14 cellular contexts compared by ENCODE assay signal in genomic region chr14:104353921-104354701, GRCh38.
DNase-seq lines count a peak whose midpoint lies in the region; ATAC-seq and TF ChIP-seq lines count a peak whose summit lies in the region.
"Had no signal": no experiment of that assay in that cellular context is flagged by ENCODE, and none has a peak within 500 bp of the region (broad histone marks: within the 10 kb centered on the region; RNA-seq: fewer than 3 reads in every experiment).

No MANE protein-coding gene starts in this region.

- H3K36me3 Mint-ChIP-seq in activated CD8-positive, alpha-beta memory T cell treated with anti-CD3 and anti-CD28 coated beads, Interleukin-2, amount 10 ng/mL, durations not matched to agents 7 days and 5 days = no peaks in the 10 kb centered on the region
- H3K36me3 Mint-ChIP-seq in MCF 10A (ENCODE audit: insufficient read depth, unreplicated experiment) = peaks cover 4% of the 10 kb centered on the region

- no peaks in the 10 kb centered on the region for H3K9me3 Mint-ChIP-seq in activated CD8-positive, alpha-beta memory T cell treated with anti-CD3 and anti-CD28 coated beads, Interleukin-2, amount 10 ng/mL, durations not matched to agents 7 days and 5 days (ENCODE audit: low read depth)
- H3K9me3 Mint-ChIP-seq in MCF 10A (ENCODE audit: unreplicated experiment) = no peaks in the 10 kb centered on the region
- H3K9me3 Mint-ChIP-seq: dendritic cell treated with granulocyte-macrophage colony-stimulating factor and Interleukin-4, amounts not matched to agents 40 ng/mL and 50 ng/mL, for 4 days had no signal

- CTCF ChIA-PET in activated CD8-positive, alpha-beta memory T cell treated with anti-CD3 and anti-CD28 coated beads, Interleukin-2, amount 10 ng/mL, durations not matched to agents 7 days and 5 days (lab: Charles Lee) = no interaction called here
- CTCF ChIA-PET in MCF 10A (lab: Yijun Ruan, JAX) = interaction anchor here (0.9 kb wide), 1 partner anchor 210 kb away, joined by 3 read pairs; no protein-coding TSS in a partner anchor

- H3K4me3 ChIP-seq in lower lobe of right lung = no peak overlapping the region
- H3K4me3 ChIP-seq in tibial artery = no peak overlapping the region
- H3K4me3 ChIP-seq: ascending aorta, MG63 had no signal

- peaks cover 3% of the 10 kb centered on the region for H3K27me3 Mint-ChIP-seq in activated CD8-positive, alpha-beta memory T cell treated with anti-CD3 and anti-CD28 coated beads, Interleukin-2, amount 10 ng/mL, durations not matched to agents 7 days and 5 days
- H3K27me3 Mint-ChIP-seq in MCF 10A (ENCODE audit: insufficient read depth, unreplicated experiment) = peaks cover 9% of the 10 kb centered on the region
- H3K27me3 Mint-ChIP-seq: dendritic cell treated with granulocyte-macrophage colony-stimulating factor and Interleukin-4, amounts not matched to agents 40 ng/mL and 50 ng/mL, for 4 days had no signal

- H3K4me1 ChIP-seq in lower lobe of right lung (peaks cover 7% of the 10 kb centered on the region), tibial artery (no peaks in the 10 kb centered on the region)
- H3K4me1 ChIP-seq: ascending aorta had no signal

- intact Hi-C loops in lower lobe of right lung (cut with DNase I) = no loop called here
- intact Hi-C loops in tibial artery (cut with DNase I; ENCODE audit: low total_unique reads) = no loop called here
- intact Hi-C loops in MCF 10A (cut with micrococcal nuclease) = no loop called here

- TF ChIP-seq CTCF in lower lobe of right lung (IDR thresholded peaks at IDR 0.05) (no peak), tibial artery (IDR thresholded peaks at IDR 0.05) (no peak), GM13976 (IDR thresholded peaks at IDR 0.05; ENCODE audit: borderline replicate concordance, control extremely low read depth, extremely low read depth, insufficient read depth, missing control alignments) (no peak), MCF 10A (IDR thresholded peaks at IDR 0.05; ENCODE audit: unreplicated experiment) (no peak)

- H3K4me3 Mint-ChIP-seq in activated CD8-positive, alpha-beta memory T cell treated with anti-CD3 and anti-CD28 coated beads, Interleukin-2, amount 10 ng/mL, durations not matched to agents 7 days and 5 days = no peak overlapping the region
- no peak overlapping the region for H3K4me3 Mint-ChIP-seq in MCF 10A (ENCODE audit: unreplicated experiment)
- H3K4me3 Mint-ChIP-seq: dendritic cell treated with granulocyte-macrophage colony-stimulating factor and Interleukin-4, amounts not matched to agents 40 ng/mL and 50 ng/mL, for 4 days had no signal

- POLR2A ChIA-PET in MCF 10A (lab: Yijun Ruan, JAX) = no interaction called here

- H3K4me1 Mint-ChIP-seq in activated CD8-positive, alpha-beta memory T cell treated with anti-CD3 and anti-CD28 coated beads, Interleukin-2, amount 10 ng/mL, durations not matched to agents 7 days and 5 days = no peaks in the 10 kb centered on the region
- no peaks in the 10 kb centered on the region for H3K4me1 Mint-ChIP-seq in MCF 10A (ENCODE audit: insufficient read depth, unreplicated experiment)

- H3K27ac ChIP-seq in lower lobe of right lung (no peak overlapping the region), tibial artery (no peak overlapping the region)
- H3K27ac ChIP-seq: ascending aorta had no signal

- peaks cover 12% of the 10 kb centered on the region for H3K27me3 ChIP-seq in lower lobe of right lung (ENCODE audit: low read depth)
- peaks cover 0 to 37% of the 10 kb centered on the region in 2 donors for H3K27me3 ChIP-seq in tibial artery
- H3K27me3 ChIP-seq: ascending aorta, MG63 had no signal

- peak; percentile 38 for DNase-seq in activated CD8-positive, alpha-beta memory T cell treated with anti-CD3 and anti-CD28 coated beads, Interleukin-2, amount 50 U/mL, for 48 hours
- DNase-seq in activated CD8-positive, alpha-beta memory T cell treated with anti-CD3 and anti-CD28 coated beads, Interleukin-2, amount 10 ng/mL, durations not matched to agents 7 days and 5 days = no peak
- DNase-seq in dermis microvascular lymphatic vessel endothelial cell (ENCODE audit: low read depth in 2 of 2) (peak; percentile 56 to 85), lower lobe of right lung (peak; percentile 48), tibial artery (peak; percentile 15 to 59), GM13976 (ENCODE audit: low spot score) (no peak), DMS 273 treated with DMSO at 0.1 percent for 48 hours (lab: John Stamatoyannopoulos, UW) (no peak), MCF 10A (ENCODE audit: unreplicated experiment) (no peak)
- DNase-seq: GDM1; MG63; NCI-H226; stimulated activated naive CD4-positive, alpha-beta T cell had no signal

- H3K36me3 ChIP-seq in lower lobe of right lung (no peaks in the 10 kb centered on the region), tibial artery (no peaks in the 10 kb centered on the region)
- H3K36me3 ChIP-seq: ascending aorta, MG63 had no signal

- in situ Hi-C loops in GM13976 (cut with MboI; ENCODE audit: low sequenced_read_pairs, unreplicated experiment) = no loop called here

- no peak for ATAC-seq in activated CD8-positive, alpha-beta memory T cell treated with anti-CD3 and anti-CD28 coated beads, Interleukin-2, amount 10 ng/mL, durations not matched to agents 7 days and 5 days
- ATAC-seq in lower lobe of right lung = peak; percentile 10 to 33

- H3K9me3 ChIP-seq in lower lobe of right lung (no peaks in the 10 kb centered on the region), tibial artery (peaks cover 0 to 4% (median 0%) of the 10 kb centered on the region in 3 donors)
- H3K9me3 ChIP-seq: ascending aorta, MG63 had no signal

- no TSS peak for BruUV-seq in MCF 10A (replicated peaks; lab: Mats Ljungman, UMichigan)

- no peak overlapping the region for H3K27ac Mint-ChIP-seq in activated CD8-positive, alpha-beta memory T cell treated with anti-CD3 and anti-CD28 coated beads, Interleukin-2, amount 10 ng/mL, durations not matched to agents 7 days and 5 days
- no peak overlapping the region for H3K27ac Mint-ChIP-seq in MCF 10A (ENCODE audit: low read depth, unreplicated experiment)
- H3K27ac Mint-ChIP-seq: dendritic cell treated with granulocyte-macrophage colony-stimulating factor and Interleukin-4, amounts not matched to agents 40 ng/mL and 50 ng/mL, for 4 days had no signal

Comparison
In these comparisons a context has a peak if more than half of its experiments do, and no peak if none do; other contexts are left out.
1. DNase-seq: peak in activated CD8-positive, alpha-beta memory T cell treated with anti-CD3 and anti-CD28 coated beads, Interleukin-2, amount 50 U/mL, for 48 hours (single experiment), dermis microvascular lymphatic vessel endothelial cell (2 of 2), lower lobe of right lung (single experiment) and tibial artery (2 of 2); none in activated CD8-positive, alpha-beta memory T cell treated with anti-CD3 and anti-CD28 coated beads, Interleukin-2, amount 10 ng/mL, durations not matched to agents 7 days and 5 days (single experiment), GM13976 (single experiment), DMS 273 treated with DMSO at 0.1 percent for 48 hours (single experiment) and MCF 10A (single experiment).